Comparison of ENCODE assay signal across 8 cellular contexts in the genomic region with DNA sequence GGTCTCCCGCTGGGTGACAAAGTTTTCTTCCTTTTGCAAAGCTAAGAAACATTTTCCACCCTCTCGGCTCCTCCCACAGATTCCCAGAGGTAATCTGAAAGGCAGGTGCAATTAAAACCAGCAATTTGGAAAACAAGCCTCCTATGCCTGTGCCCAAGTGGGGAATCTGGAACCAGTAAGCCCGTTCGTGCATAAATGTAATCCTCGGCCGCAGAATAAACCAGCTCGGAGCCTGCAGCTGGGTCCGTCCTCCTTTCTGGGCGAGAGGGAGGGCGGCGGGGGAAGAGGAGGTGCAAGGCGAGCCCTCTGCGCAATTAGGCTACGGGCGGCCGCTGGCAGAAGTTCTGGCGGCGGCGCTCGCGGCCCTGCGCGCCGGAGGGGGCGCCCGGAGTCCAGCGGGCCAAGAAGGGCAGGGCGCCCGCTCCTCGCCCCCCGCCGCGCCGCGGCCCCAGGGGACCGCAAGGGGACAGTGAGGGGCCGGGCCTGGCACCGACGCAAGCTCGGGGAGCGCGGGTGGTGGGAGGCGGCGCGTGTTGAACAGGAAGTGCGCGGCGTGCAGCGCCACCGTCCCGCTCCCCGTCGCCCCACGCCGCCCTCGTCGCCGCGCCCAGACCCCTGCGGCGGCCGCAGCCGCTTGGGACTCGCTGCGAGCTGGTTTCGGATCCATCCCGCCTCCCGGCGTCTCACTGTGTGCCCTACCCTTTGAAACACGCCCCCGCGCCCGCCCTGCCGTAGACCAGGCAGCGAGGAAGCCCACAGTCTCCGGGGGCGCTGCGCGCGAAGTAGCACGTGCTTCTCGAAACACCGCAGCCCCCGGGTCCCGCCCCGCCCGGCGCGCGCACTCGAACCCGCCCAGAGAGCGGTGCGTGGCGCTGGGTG. TPM values are rescaled to one million over a fixed set of nuclear protein-coding genes. Genes with fewer than 3 reads are reported as not detected.
DNase-seq lines count a peak whose midpoint lies in the region; ATAC-seq and TF ChIP-seq lines count a peak whose summit lies in the region.

A gene (minus strand): TSS at position 217 of the 879 bp plus-strand sequence. CDS start 495 bp downstream, outside the sequence.

- peak in 1 of 2 donors; percentile 47 for TF ChIP-seq POLR2A in tibial nerve (IDR thresholded peaks at IDR 0.05)

- H3K27ac Mint-ChIP-seq in activated naive CD4-positive, alpha-beta T cell treated with anti-CD3 and anti-CD28 coated beads, Interleukin-2, amount 50 U/mL, for 24 hours = peak within 1 kb of the TSS; percentile 90

- H3K36me3 ChIP-seq in RWPE2 (ENCODE audit: low read depth) = no peaks in the 10 kb centered on the region
- H3K36me3 ChIP-seq in tibial nerve = no peaks in the 10 kb centered on the region

- H3K27me3 ChIP-seq in RWPE2 (ENCODE audit: insufficient read depth, poor library complexity, severe bottlenecking) (peaks cover 35% of the 10 kb centered on the region), tibial nerve (no peaks in the 10 kb centered on the region)

- DNase-seq in AG20443 (ENCODE audit: low spot score) (peak; percentile 64), GM19240 (ENCODE audit: insufficient read length, low spot score) (peak; percentile 58), HPDE6-E6E7 (ENCODE audit: extremely low spot score) (peak; percentile 44), RWPE2 (ENCODE audit: low spot score) (no peak), Right ventricle myocardium superior (peak; percentile 88), posterior cingulate gyrus (peak in 9 of 10 donors; percentile 30 to 92 (median 63)), tibial nerve (ENCODE audit: low spot score in 2 of 2) (peak; percentile 61 to 65)

- no peaks in the 10 kb centered on the region for H3K4me1 ChIP-seq in RWPE2 (ENCODE audit: insufficient read depth, poor library complexity, severe bottlenecking)
- H3K4me1 ChIP-seq in tibial nerve = peaks cover 0 to 27% (median 13%) of the 10 kb centered on the region in 4 donors

- no peaks in the 10 kb centered on the region for H3K9me3 ChIP-seq in RWPE2 (ENCODE audit: severe bottlenecking)
- no peaks in the 10 kb centered on the region for H3K9me3 ChIP-seq in tibial nerve

- no peaks in the 10 kb centered on the region for H3K27me3 Mint-ChIP-seq in activated naive CD4-positive, alpha-beta T cell treated with anti-CD3 and anti-CD28 coated beads, Interleukin-2, amount 50 U/mL, for 24 hours

- H3K4me1 Mint-ChIP-seq in activated naive CD4-positive, alpha-beta T cell treated with anti-CD3 and anti-CD28 coated beads, Interleukin-2, amount 50 U/mL, for 24 hours = peaks cover 19% of the 10 kb centered on the region

- H3K9me3 Mint-ChIP-seq in activated naive CD4-positive, alpha-beta T cell treated with anti-CD3 and anti-CD28 coated beads, Interleukin-2, amount 50 U/mL, for 24 hours = no peaks in the 10 kb centered on the region

- intact Hi-C loops in Right ventricle myocardium superior (cut with DNase I) (no loop called here), posterior cingulate gyrus (cut with DNase I) (no loop called here)

- no peak for TF ChIP-seq EP300 in tibial nerve (IDR thresholded peaks at IDR 0.05)

- ATAC-seq in RWPE2 (ENCODE audit: low read depth) (peak; percentile 55), Right ventricle myocardium superior (ENCODE audit: poor library complexity) (peak; percentile 61)

- H3K27ac ChIP-seq in RWPE2 (ENCODE audit: poor library complexity, severe bottlenecking) (no peak within 1 kb of the TSS), tibial nerve (peak within 1 kb of the TSS; percentile 88 to 98 (median 96))

- peak within 1 kb of the TSS; percentile 97 for H3K4me3 Mint-ChIP-seq in activated naive CD4-positive, alpha-beta T cell treated with anti-CD3 and anti-CD28 coated beads, Interleukin-2, amount 50 U/mL, for 24 hours

- WGBS in tibial nerve, 2 donors = 0 to 1% methylated on average over 45 to 57 of the region's 95 CpGs

- TF ChIP-seq CTCF in RWPE2 (IDR thresholded peaks at IDR 0.05; ENCODE audit: poor library complexity, severe bottlenecking) = no peak
- TF ChIP-seq CTCF in tibial nerve (IDR thresholded peaks at IDR 0.05) = peak in 3 of 5 experiments; percentile 14 to 56 (median 26)

- H3K4me3 ChIP-seq in RWPE2 (ENCODE audit: severe bottlenecking) (peak within 1 kb of the TSS; percentile 37), tibial nerve (peak within 1 kb of the TSS; percentile 74 to 94 (median 82))

- no peaks in the 10 kb centered on the region for H3K36me3 Mint-ChIP-seq in activated naive CD4-positive, alpha-beta T cell treated with anti-CD3 and anti-CD28 coated beads, Interleukin-2, amount 50 U/mL, for 24 hours

RNA-seq across cellular contexts. Expression of the gene that starts here (rescaled TPM):
- 120 TPM for total RNA-seq in Right ventricle myocardium superior
- total RNA-seq in tibial nerve = 10 to 100 TPM; 24.5 to 82.6 (median 38.3) TPM
